In the genomic region with DNA sequence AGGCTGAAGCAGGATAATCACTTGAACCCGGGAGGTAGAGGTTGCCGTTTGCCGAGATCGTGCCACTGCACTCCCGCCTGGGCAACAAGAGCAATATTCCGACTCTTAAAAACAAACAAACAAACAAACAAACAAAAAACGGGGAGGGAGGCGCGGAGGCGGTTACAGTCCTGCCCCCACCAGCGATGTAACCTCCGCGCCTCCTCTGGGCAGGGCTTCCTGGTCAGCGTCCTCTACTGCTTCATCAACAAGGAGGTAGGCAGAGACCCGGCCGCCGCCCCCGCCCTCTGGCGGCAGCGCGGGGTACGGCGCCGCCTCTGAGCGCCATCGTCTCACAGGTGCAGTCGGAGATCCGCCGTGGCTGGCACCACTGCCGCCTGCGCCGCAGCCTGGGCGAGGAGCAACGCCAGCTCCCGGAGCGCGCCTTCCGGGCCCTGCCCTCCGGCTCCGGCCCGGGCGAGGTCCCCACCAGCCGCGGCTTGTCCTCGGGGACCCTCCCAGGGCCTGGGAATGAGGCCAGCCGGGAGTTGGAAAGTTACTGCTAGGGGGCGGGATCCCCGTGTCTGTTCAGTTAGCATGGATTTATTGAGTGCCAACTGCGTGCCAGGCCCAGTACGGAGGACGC, we compare ENCODE assay signal across 8 cellular contexts. TPM values are rescaled to one million over a fixed set of nuclear protein-coding genes. Genes with fewer than 3 reads are reported as not detected.
DNase-seq lines count a peak whose midpoint lies in the region; ATAC-seq and TF ChIP-seq lines count a peak whose summit lies in the region.

No MANE protein-coding gene starts in this region.

- H3K27ac ChIP-seq in OCI-LY7 (ENCODE audit: low read depth, low read length, poor library complexity, severe bottlenecking), result no peak overlapping the region
- peak overlapping the region; percentile 71 to 88 for H3K27ac ChIP-seq in esophagus (ENCODE audit: low read depth in 2 of 2, low read length in 1 of 2)
- H3K27ac ChIP-seq in muscle layer of colon (ENCODE audit: low read depth, low read length), result peak overlapping the region; percentile 21

- CTCF ChIA-PET in OCI-LY7 (lab: Charles Lee; ENCODE audit: unreplicated experiment), result interaction anchor here (1.1 kb wide), 1 partner anchor 88 kb away, joined by 3 read pairs; the partner anchor contains the start of gene SIX5

- no peaks in the 10 kb centered on the region for H3K79me2 ChIP-seq in OCI-LY7 (ENCODE audit: insufficient read depth, low read depth, low read length)

- H3K4me3 ChIP-seq in OCI-LY7 (ENCODE audit: low read depth, low read length, poor library complexity, severe bottlenecking), result peak overlapping the region; percentile 44
- peak overlapping the region; percentile 18 to 28 for H3K4me3 ChIP-seq in esophagus (ENCODE audit: low read depth in 1 of 2, low read length in 2 of 2)
- peak overlapping the region; percentile 43 to 52 for H3K4me3 ChIP-seq in muscle layer of colon (ENCODE audit: low read depth in 1 of 2, low read length in 2 of 2)

- H3K4me2 ChIP-seq in OCI-LY7 (ENCODE audit: low read length), result peak overlapping the region; percentile 52

- H3K27me3 ChIP-seq in esophagus (ENCODE audit: control insufficient read depth in 1 of 2, insufficient read depth in 2 of 2, low read length in 2 of 2), result no peaks in the 10 kb centered on the region
- peaks cover 23 to 37% of the 10 kb centered on the region in 2 donors for H3K27me3 ChIP-seq in muscle layer of colon (ENCODE audit: control insufficient read depth in 1 of 2, insufficient read depth in 2 of 2, low read length in 2 of 2)

- ATAC-seq in GM19463 (IDR thresholded peaks at IDR 0.05; ENCODE audit: unreplicated experiment), result peak; percentile 79
- peak; percentile 88 to 91 for ATAC-seq in activated T-cell treated with anti-CD3 and anti-CD28 coated beads, Interleukin-2, amount 50 U/mL, for 4 hours

- H3K9me3 ChIP-seq in OCI-LY7 (ENCODE audit: low read length) (no peaks in the 10 kb centered on the region), esophagus (ENCODE audit: control insufficient read depth in 2 of 2, insufficient read depth in 1 of 2, low read depth in 1 of 2, low read length in 1 of 2) (peaks cover 0 to 3% of the 10 kb centered on the region in 2 donors), muscle layer of colon (ENCODE audit: low read length) (no peaks in the 10 kb centered on the region)

- WGBS in esophagus, 2 donors, result 2 to 3% methylated on average over 51 of the region's 51 CpGs

- POLR2A ChIA-PET in OCI-LY7 (lab: Charles Lee), result interaction anchor here (0.8 kb wide), 1 partner anchor 14 kb away, joined by 4 read pairs; the partner anchor contains the start of gene GIPR

- peak overlapping the region; percentile 66; the same call in 1 of the 2 replicates for H2AFZ ChIP-seq in OCI-LY7 (ENCODE audit: low read length)

- H3K9me3 Mint-ChIP-seq in activated T-cell treated with anti-CD3 and anti-CD28 coated beads, Interleukin-2, amount 50 U/mL, for 4 hours, result no peaks in the 10 kb centered on the region

- H3K4me1 Mint-ChIP-seq in activated T-cell treated with anti-CD3 and anti-CD28 coated beads, Interleukin-2, amount 50 U/mL, for 4 hours (ENCODE audit: low read depth), result peaks cover 17% of the 10 kb centered on the region

- H3K4me1 ChIP-seq in OCI-LY7 (ENCODE audit: insufficient read depth, low read length, poor library complexity, severe bottlenecking), result peaks cover 18% of the 10 kb centered on the region
- peaks cover 0 to 10% of the 10 kb centered on the region in 2 donors for H3K4me1 ChIP-seq in esophagus (ENCODE audit: control insufficient read depth in 2 of 2, insufficient read depth in 2 of 2, low read length in 1 of 2)
- peaks cover 10% of the 10 kb centered on the region for H3K4me1 ChIP-seq in muscle layer of colon (ENCODE audit: insufficient read depth, low read length)

- H4K20me1 ChIP-seq in OCI-LY7 (ENCODE audit: insufficient read depth, low read length), result no peaks in the 10 kb centered on the region

- TF ChIP-seq RAD21 in Ishikawa (IDR thresholded peaks at IDR 0.05; ENCODE audit: low read depth), result peak; percentile 61

- H3K36me3 Mint-ChIP-seq in activated T-cell treated with anti-CD3 and anti-CD28 coated beads, Interleukin-2, amount 50 U/mL, for 4 hours (ENCODE audit: insufficient read depth), result peaks cover 11% of the 10 kb centered on the region

- H3K9ac ChIP-seq in muscle layer of colon (ENCODE audit: low read length), result no peak overlapping the region

- TF ChIP-seq CTCF in OCI-LY7 (conservative IDR thresholded peaks at IDR 0.05; ENCODE audit: low read length), result peak; percentile 87

- TF ChIP-seq EP300 in Ishikawa (IDR thresholded peaks at IDR 0.05; ENCODE audit: borderline replicate concordance), result peak; percentile 51; the same call in 1 of the 2 replicates

- H3K9me2 ChIP-seq in OCI-LY7 (ENCODE audit: insufficient read depth, low read length), result no peaks in the 10 kb centered on the region

- H3K4me3 Mint-ChIP-seq in activated T-cell treated with anti-CD3 and anti-CD28 coated beads, Interleukin-2, amount 50 U/mL, for 4 hours, result peak overlapping the region; percentile 68

- intact Hi-C loops in OCI-LY7 (cut with micrococcal nuclease; ENCODE audit: unreplicated experiment), result no loop called here

- no TSS peak for BruUV-seq in OCI-LY7 (replicated peaks; lab: Mats Ljungman, UMichigan)

- no peaks in the 10 kb centered on the region for H3K27me3 Mint-ChIP-seq in activated T-cell treated with anti-CD3 and anti-CD28 coated beads, Interleukin-2, amount 50 U/mL, for 4 hours (ENCODE audit: low read depth)

- H3K36me3 ChIP-seq in OCI-LY7 (ENCODE audit: insufficient read depth, low read length) (peaks cover 34% of the 10 kb centered on the region), esophagus (ENCODE audit: control insufficient read depth in 2 of 2, insufficient read depth in 2 of 2, low read length in 1 of 2) (peaks cover 3 to 10% of the 10 kb centered on the region in 2 donors), muscle layer of colon (ENCODE audit: insufficient read depth, low read length) (peaks cover 13% of the 10 kb centered on the region)

- DNase-seq in CD1c-positive myeloid dendritic cell (ENCODE audit: extremely low spot score) (peak; percentile 87), OCI-LY7 (ENCODE audit: low spot score) (peak; percentile 82)
- DNase-seq in activated T-cell treated with anti-CD3 and anti-CD28 coated beads, Interleukin-2, amount 50 U/mL, for 4 hours, result peak; percentile 80
- DNase-seq in stimulated activated CD8-positive, alpha-beta memory T cell treated with anti-CD3 and anti-CD28 coated beads, Interleukin-7, amount 100 ng/mL, for 1 hour (ENCODE audit: low read depth in 2 of 2), result peak; percentile 71 to 78

TF ChIP-seq in Ishikawa, 13 proteins besides CTCF, POLR2A, EP300 and RAD21 (continues in another document):
- TF ChIP-seq ZBTB7A (IDR thresholded peaks at IDR 0.05; ENCODE audit: low read depth), result no peak
- TF ChIP-seq CREB1 (IDR thresholded peaks at IDR 0.05; ENCODE audit: low read depth), result no peak
- peak; percentile 73 for TF ChIP-seq TCF12 (IDR thresholded peaks at IDR 0.05; ENCODE audit: low read depth)
- peak; percentile 61 for TF ChIP-seq EGR1 (IDR thresholded peaks at IDR 0.05)
- peak; percentile 69; the same call in 1 of the 2 replicates for TF ChIP-seq NFIC (IDR thresholded peaks at IDR 0.05)
- no peak for TF ChIP-seq FOXM1 (IDR thresholded peaks at IDR 0.05; ENCODE audit: borderline replicate concordance, low read depth)
- peak; percentile 62; the same call in 1 of the 2 replicates for TF ChIP-seq MAX (IDR thresholded peaks at IDR 0.05)
- peak; percentile 49; the same call in 1 of the 2 replicates for TF ChIP-seq USF1 (IDR thresholded peaks at IDR 0.05)
- TF ChIP-seq YY1 (IDR thresholded peaks at IDR 0.05; ENCODE audit: low read depth), result peak; percentile 74
- TF ChIP-seq TAF1 (IDR thresholded peaks at IDR 0.05; ENCODE audit: low read depth), result 0 out of 2 replicates have a peak, but pooled peaks have one; percentile 42
- no peak for TF ChIP-seq CEBPB (IDR thresholded peaks at IDR 0.05)

RNA-seq across cellular contexts. Expression of gene SNRPD2, which starts 10.2 kb away (rescaled TPM):
- 774 and 848 TPM in 2 replicates for total RNA-seq in OCI-LY7 (2014; rRNA removed; shearing (Covaris generic))
- total RNA-seq in OCI-LY7 (2022), result 518 and 523 TPM in 2 replicates
- total RNA-seq in activated T-cell treated with anti-CD3 and anti-CD28 coated beads, Interleukin-2, amount 50 U/mL, for 4 hours, result 100 to 1,000 TPM; 903 to 949 (median 911) TPM
- 100 to 1,000 TPM; 291 to 376 TPM for polyA plus RNA-seq in esophagus

RNA-seq across cellular contexts. Expression of gene QPCTL, which starts 11.0 kb away (rescaled TPM):
- total RNA-seq in OCI-LY7 (2014; rRNA removed; shearing (Covaris generic)), result 15.7 and 24.8 TPM in 2 replicates
- total RNA-seq in OCI-LY7 (2022), result 25.1 and 26.3 TPM in 2 replicates
- total RNA-seq in activated T-cell treated with anti-CD3 and anti-CD28 coated beads, Interleukin-2, amount 50 U/mL, for 4 hours, result 10 to 100 TPM; 10.3 to 13.2 (median 12.3) TPM
- 1 to 10 TPM; 3.9 to 6.8 TPM for polyA plus RNA-seq in esophagus

RNA-seq across cellular contexts. Expression of gene GIPR, which starts 13.5 kb away (rescaled TPM):
- total RNA-seq in OCI-LY7 (2014; rRNA removed; shearing (Covaris generic)), result 6.6 and 7.9 TPM in 2 replicates
- 23.3 and 24.6 TPM in 2 replicates for total RNA-seq in OCI-LY7 (2022)
- 1 to 10 TPM in 2 of 3 donors, under 1 TPM in 1; 0.66 to 1.4 (median 1.0) TPM for total RNA-seq in activated T-cell treated with anti-CD3 and anti-CD28 coated beads, Interleukin-2, amount 50 U/mL, for 4 hours
- 1 to 10 TPM in 1 of 2 donors, under 1 TPM in 1; 0.62 to 2.1 TPM for polyA plus RNA-seq in esophagus

RNA-seq across cellular contexts. Expression of gene EML2, which starts 42.3 kb away (rescaled TPM):
- 23.6 and 26.1 TPM in 2 replicates for total RNA-seq in OCI-LY7 (2014; rRNA removed; shearing (Covaris generic))
- 47.5 and 52.5 TPM in 2 replicates for total RNA-seq in OCI-LY7 (2022)
- 100 to 1,000 TPM; 136 to 178 (median 150) TPM for total RNA-seq in activated T-cell treated with anti-CD3 and anti-CD28 coated beads, Interleukin-2, amount 50 U/mL, for 4 hours
- polyA plus RNA-seq in esophagus, result 10 to 100 TPM; 55.3 to 56.5 TPM

RNA-seq across cellular contexts. Expression of gene FBXO46, which starts 49.2 kb away (rescaled TPM):
- 23.9 and 27.5 TPM in 2 replicates for total RNA-seq in OCI-LY7 (2014; rRNA removed; shearing (Covaris generic))
- total RNA-seq in OCI-LY7 (2022), result 31.7 and 32.2 TPM in 2 replicates
- 10 to 100 TPM; 29.5 to 33.3 (median 29.8) TPM for total RNA-seq in activated T-cell treated with anti-CD3 and anti-CD28 coated beads, Interleukin-2, amount 50 U/mL, for 4 hours
- polyA plus RNA-seq in esophagus, result 10 to 100 TPM; 13.9 TPM
